24 cellular contexts compared by ENCODE assay signal in the genomic region with DNA sequence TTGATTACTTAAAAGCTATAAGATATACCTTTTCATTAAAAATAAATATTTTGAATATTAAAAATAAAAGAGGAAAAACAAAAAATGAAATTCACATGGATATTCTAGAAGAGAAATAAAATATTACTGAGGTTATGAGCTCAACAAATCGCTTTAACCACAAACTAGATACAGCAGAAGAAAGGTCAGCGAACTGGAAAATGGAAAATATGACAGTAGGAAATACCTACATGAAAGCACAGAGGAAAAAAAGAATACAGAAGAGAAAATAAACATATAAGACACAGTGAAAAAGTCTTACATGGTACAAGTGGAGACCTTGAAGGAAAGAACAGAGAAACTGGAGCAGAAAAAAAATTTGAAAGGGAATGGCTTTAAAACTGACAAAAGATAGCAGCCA. TPM values are rescaled to one million over a fixed set of nuclear protein-coding genes. Genes with fewer than 3 reads are reported as not detected.
DNase-seq lines count a peak whose midpoint lies in the region; ATAC-seq and TF ChIP-seq lines count a peak whose summit lies in the region.
"Had no signal": no experiment of that assay in that cellular context is flagged by ENCODE, and none has a peak within 500 bp of the region (broad histone marks: within the 10 kb centered on the region; RNA-seq: fewer than 3 reads in every experiment).

No MANE protein-coding gene starts in this region.

- no peaks in the 10 kb centered on the region for H3K27me3 Mint-ChIP-seq in activated CD8-positive, alpha-beta T cell treated with anti-CD3 and anti-CD28 coated beads for 36 hours
- H3K27me3 Mint-ChIP-seq in activated CD8-positive, alpha-beta T cell treated with anti-CD3 and anti-CD28 coated beads, Interleukin-2, amount 10 ng/mL, durations not matched to agents 7 days and 5 days (ENCODE audit: low read depth), result no peaks in the 10 kb centered on the region
- H3K27me3 Mint-ChIP-seq in activated B cell treated with CpG ODN at 0.5 μM for 24 hours, result no peaks in the 10 kb centered on the region
- H3K27me3 Mint-ChIP-seq: brain had no signal

- no peaks in the 10 kb centered on the region for H3K9me3 Mint-ChIP-seq in activated CD8-positive, alpha-beta T cell treated with anti-CD3 and anti-CD28 coated beads for 36 hours
- no peaks in the 10 kb centered on the region for H3K9me3 Mint-ChIP-seq in activated CD8-positive, alpha-beta T cell treated with anti-CD3 and anti-CD28 coated beads, Interleukin-2, amount 10 ng/mL, durations not matched to agents 7 days and 5 days (ENCODE audit: insufficient read depth)
- no peaks in the 10 kb centered on the region for H3K9me3 Mint-ChIP-seq in activated B cell treated with CpG ODN at 0.5 μM for 24 hours
- H3K9me3 Mint-ChIP-seq: activated naive CD4-positive, alpha-beta T cell treated with anti-CD3 and anti-CD28 coated beads, Interleukin-2, amount 50 U/mL, for 72 hours; brain; natural killer cell had no signal

- intact Hi-C loops in activated CD8-positive, alpha-beta T cell treated with anti-CD3 and anti-CD28 coated beads for 36 hours (cut with micrococcal nuclease), result no loop called here
- intact Hi-C loops in activated B cell treated with CpG ODN at 0.5 μM for 24 hours (cut with micrococcal nuclease) (no loop called here), esophagus squamous epithelium (cut with DNase I) (no loop called here)

- no peak for DNase-seq in activated CD8-positive, alpha-beta T cell treated with anti-CD3 and anti-CD28 coated beads for 36 hours
- no peak for DNase-seq in activated CD8-positive, alpha-beta T cell treated with anti-CD3 and anti-CD28 coated beads, Interleukin-2, amount 10 ng/mL, durations not matched to agents 7 days and 5 days
- DNase-seq in activated B cell treated with CpG ODN at 0.5 μM for 24 hours (no peak), dermis microvascular lymphatic vessel endothelial cell (ENCODE audit: low read depth in 2 of 2) (peak; percentile 18 to 69), esophagus squamous epithelium (lab: John Stamatoyannopoulos, UW) (no peak), NCI-H1436 (lab: John Stamatoyannopoulos, UW) (no peak)
- DNase-seq in stimulated activated naive CD8-positive, alpha-beta T cell treated with anti-CD3 and anti-CD28 coated beads, Interleukin-15, Interleukin-2, amounts not matched to agents 100 U/mL and 50 U/mL, for 24 hours, result no peak
- DNase-seq: activated T-cell treated with anti-CD3 and anti-CD28 coated beads, Interleukin-2, amount 50 U/mL, for 1 hour; Calu3; effector CD8-positive, alpha-beta T cell; foreskin keratinocyte; GOT3; KG1; left lung; natural killer cell; NCI-H524 treated with DMSO at 0.1 percent for 48 hours; Peyer's patch; retina had no signal

- WGBS in esophagus squamous epithelium, 2 donors, result 89 to 93% methylated on average over 2 of the region's 2 CpGs

- no peak for TF ChIP-seq POLR2A in esophagus squamous epithelium (IDR thresholded peaks at IDR 0.05)

- ATAC-seq in activated CD8-positive, alpha-beta T cell treated with anti-CD3 and anti-CD28 coated beads for 36 hours, result peak; percentile 34
- no peak for ATAC-seq in activated CD8-positive, alpha-beta T cell treated with anti-CD3 and anti-CD28 coated beads, Interleukin-2, amount 10 ng/mL, durations not matched to agents 7 days and 5 days
- ATAC-seq in activated B cell treated with CpG ODN at 0.5 μM for 24 hours (ENCODE audit: low read depth) (peak; percentile 21), HG03442 (IDR thresholded peaks at IDR 0.05; ENCODE audit: unreplicated experiment) (no peak)
- ATAC-seq in stimulated activated naive CD8-positive, alpha-beta T cell treated with anti-CD3 and anti-CD28 coated beads, Interleukin-15, Interleukin-2, amounts not matched to agents 100 U/mL and 50 U/mL, for 24 hours, result peak; percentile 75
- ATAC-seq: activated naive CD4-positive, alpha-beta T cell treated with anti-CD3 and anti-CD28 coated beads, Interleukin-2, amount 50 U/mL, for 72 hours; foreskin keratinocyte; left lung; natural killer cell had no signal

- peaks cover 30% of the 10 kb centered on the region for H3K4me1 Mint-ChIP-seq in activated CD8-positive, alpha-beta T cell treated with anti-CD3 and anti-CD28 coated beads for 36 hours (ENCODE audit: low read depth)
- peaks cover 4% of the 10 kb centered on the region for H3K4me1 Mint-ChIP-seq in activated CD8-positive, alpha-beta T cell treated with anti-CD3 and anti-CD28 coated beads, Interleukin-2, amount 10 ng/mL, durations not matched to agents 7 days and 5 days (ENCODE audit: low read depth)
- H3K4me1 Mint-ChIP-seq in activated B cell treated with CpG ODN at 0.5 μM for 24 hours, result peaks cover 12% of the 10 kb centered on the region
- H3K4me1 Mint-ChIP-seq: brain had no signal

- H3K27ac ChIP-seq in esophagus squamous epithelium, result no peak overlapping the region
- H3K27ac ChIP-seq: C4-2B, foreskin keratinocyte, left lung, Peyer's patch, SJSA1, VCaP had no signal

- H3K27ac Mint-ChIP-seq in activated CD8-positive, alpha-beta T cell treated with anti-CD3 and anti-CD28 coated beads for 36 hours, result peak overlapping the region; percentile 85
- no peak overlapping the region for H3K27ac Mint-ChIP-seq in activated CD8-positive, alpha-beta T cell treated with anti-CD3 and anti-CD28 coated beads, Interleukin-2, amount 10 ng/mL, durations not matched to agents 7 days and 5 days
- H3K27ac Mint-ChIP-seq in activated B cell treated with CpG ODN at 0.5 μM for 24 hours, result peak overlapping the region; percentile 16
- H3K27ac Mint-ChIP-seq: activated naive CD4-positive, alpha-beta T cell treated with anti-CD3 and anti-CD28 coated beads, Interleukin-2, amount 50 U/mL, for 72 hours; brain had no signal

- POLR2A ChIA-PET in activated CD8-positive, alpha-beta T cell treated with anti-CD3 and anti-CD28 coated beads for 36 hours (lab: Charles Lee), result interaction anchor here (1.1 to 1.2 kb wide), 2 partner anchors 23 to 543 kb away, joined by 3 read pairs; no protein-coding TSS in a partner anchor
- POLR2A ChIA-PET in activated CD8-positive, alpha-beta T cell treated with anti-CD3 and anti-CD28 coated beads, Interleukin-2, amount 10 ng/mL, durations not matched to agents 7 days and 5 days (lab: Charles Lee), result no interaction called here
- POLR2A ChIA-PET in activated B cell treated with CpG ODN at 0.5 μM for 24 hours (lab: Charles Lee), result no interaction called here

- no peaks in the 10 kb centered on the region for H3K27me3 ChIP-seq in esophagus squamous epithelium
- H3K27me3 ChIP-seq: foreskin keratinocyte, left lung, Peyer's patch, SJSA1 had no signal

- no peaks in the 10 kb centered on the region for H3K4me1 ChIP-seq in esophagus squamous epithelium
- H3K4me1 ChIP-seq: foreskin keratinocyte, left lung, Peyer's patch, SJSA1 had no signal

- TF ChIP-seq CTCF in activated CD8-positive, alpha-beta T cell treated with anti-CD3 and anti-CD28 coated beads for 36 hours (IDR thresholded peaks at IDR 0.05), result no peak
- TF ChIP-seq CTCF in activated B cell treated with CpG ODN at 0.5 μM for 24 hours (IDR thresholded peaks at IDR 0.05) (no peak), esophagus squamous epithelium (IDR thresholded peaks at IDR 0.05) (no peak)

- H3K36me3 ChIP-seq in esophagus squamous epithelium, result peaks cover 0 to 18% (median 0%) of the 10 kb centered on the region in 3 donors
- H3K36me3 ChIP-seq: SJSA1 had no signal

- peak overlapping the region; percentile 0 for H3K4me3 Mint-ChIP-seq in activated CD8-positive, alpha-beta T cell treated with anti-CD3 and anti-CD28 coated beads for 36 hours
- no peak overlapping the region for H3K4me3 Mint-ChIP-seq in activated CD8-positive, alpha-beta T cell treated with anti-CD3 and anti-CD28 coated beads, Interleukin-2, amount 10 ng/mL, durations not matched to agents 7 days and 5 days
- no peak overlapping the region for H3K4me3 Mint-ChIP-seq in activated B cell treated with CpG ODN at 0.5 μM for 24 hours
- H3K4me3 Mint-ChIP-seq: brain, natural killer cell had no signal

- CTCF ChIA-PET in activated CD8-positive, alpha-beta T cell treated with anti-CD3 and anti-CD28 coated beads for 36 hours (lab: Charles Lee), result interaction anchor here (1.5 kb wide), 1 partner anchor 31 kb away, joined by 4 read pairs; no protein-coding TSS in a partner anchor
- CTCF ChIA-PET in activated CD8-positive, alpha-beta T cell treated with anti-CD3 and anti-CD28 coated beads, Interleukin-2, amount 10 ng/mL, durations not matched to agents 7 days and 5 days (lab: Charles Lee), result interaction anchor here (1.0 to 1.3 kb wide), 2 partner anchors 30 to 31 kb away, joined by 3 read pairs; no protein-coding TSS in a partner anchor
- CTCF ChIA-PET in activated B cell treated with CpG ODN at 0.5 μM for 24 hours (lab: Charles Lee), result interaction anchor here (0.6 to 1.3 kb wide), 2 partner anchors 637 to 649 kb away, joined by 3 read pairs; no protein-coding TSS in a partner anchor

- peaks cover 18% of the 10 kb centered on the region for H3K36me3 Mint-ChIP-seq in activated CD8-positive, alpha-beta T cell treated with anti-CD3 and anti-CD28 coated beads for 36 hours (ENCODE audit: low read depth)
- peaks cover 13% of the 10 kb centered on the region for H3K36me3 Mint-ChIP-seq in activated CD8-positive, alpha-beta T cell treated with anti-CD3 and anti-CD28 coated beads, Interleukin-2, amount 10 ng/mL, durations not matched to agents 7 days and 5 days (ENCODE audit: low read depth)
- peaks cover 21% of the 10 kb centered on the region for H3K36me3 Mint-ChIP-seq in activated B cell treated with CpG ODN at 0.5 μM for 24 hours (ENCODE audit: low read depth)
- H3K36me3 Mint-ChIP-seq: activated naive CD4-positive, alpha-beta T cell treated with anti-CD3 and anti-CD28 coated beads, Interleukin-2, amount 50 U/mL, for 72 hours; natural killer cell had no signal

- H3K9me3 ChIP-seq in esophagus squamous epithelium, result no peaks in the 10 kb centered on the region
- H3K9me3 ChIP-seq: left lung, Peyer's patch, SJSA1 had no signal

- H3K4me3 ChIP-seq in esophagus squamous epithelium, result no peak overlapping the region
- H3K4me3 ChIP-seq: left lung, Peyer's patch, SJSA1 had no signal

RNA-seq across cellular contexts. Expression of a gene that starts 33.2 kb away (rescaled TPM):
- total RNA-seq in activated CD8-positive, alpha-beta T cell treated with anti-CD3 and anti-CD28 coated beads for 36 hours, result 10 to 100 TPM; 31.4 to 32.7 TPM
- 10 to 100 TPM; 29.0 to 32.2 TPM for total RNA-seq in activated CD8-positive, alpha-beta T cell treated with anti-CD3 and anti-CD28 coated beads, Interleukin-2, amount 10 ng/mL, durations not matched to agents 7 days and 5 days
- total RNA-seq in activated B cell treated with CpG ODN at 0.5 μM for 24 hours, result 28.9 and 38.8 TPM in 2 replicates
- 5.3 and 7.7 TPM in 2 replicates for total RNA-seq in dermis microvascular lymphatic vessel endothelial cell
- 10 to 100 TPM; 18.3 to 30.1 (median 25.3) TPM for total RNA-seq in esophagus squamous epithelium

RNA-seq across cellular contexts. Expression of a gene that starts 59.6 kb away (rescaled TPM):
- total RNA-seq in activated CD8-positive, alpha-beta T cell treated with anti-CD3 and anti-CD28 coated beads for 36 hours, result 10 to 100 TPM; 21.8 to 21.9 TPM
- total RNA-seq in activated CD8-positive, alpha-beta T cell treated with anti-CD3 and anti-CD28 coated beads, Interleukin-2, amount 10 ng/mL, durations not matched to agents 7 days and 5 days, result 10 to 100 TPM; 28.7 to 31.8 TPM
- total RNA-seq in activated B cell treated with CpG ODN at 0.5 μM for 24 hours (23.8 and 25.0 TPM in 2 replicates), dermis microvascular lymphatic vessel endothelial cell (35.9 and 42.0 TPM in 2 replicates), esophagus squamous epithelium (10 to 100 TPM; 27.6 to 44.1 (median 41.8) TPM)

Comparison
In these comparisons a context has a peak if more than half of its experiments do, and no peak if none do; other contexts are left out.
1. ATAC-seq: peak in activated CD8-positive, alpha-beta T cell treated with anti-CD3 and anti-CD28 coated beads for 36 hours (single experiment), activated B cell treated with CpG ODN at 0.5 μM for 24 hours (single experiment) and stimulated activated naive CD8-positive, alpha-beta T cell treated with anti-CD3 and anti-CD28 coated beads, Interleukin-15, Interleukin-2, amounts not matched to agents 100 U/mL and 50 U/mL, for 24 hours (single experiment); none in activated CD8-positive, alpha-beta T cell treated with anti-CD3 and anti-CD28 coated beads, Interleukin-2, amount 10 ng/mL, durations not matched to agents 7 days and 5 days (single experiment) and HG03442 (single experiment).
2. DNase-seq: peak in dermis microvascular lymphatic vessel endothelial cell (2 of 2); none in activated CD8-positive, alpha-beta T cell treated with anti-CD3 and anti-CD28 coated beads for 36 hours (single experiment), activated CD8-positive, alpha-beta T cell treated with anti-CD3 and anti-CD28 coated beads, Interleukin-2, amount 10 ng/mL, durations not matched to agents 7 days and 5 days (single experiment), activated B cell treated with CpG ODN at 0.5 μM for 24 hours (single experiment), stimulated activated naive CD8-positive, alpha-beta T cell treated with anti-CD3 and anti-CD28 coated beads, Interleukin-15, Interleukin-2, amounts not matched to agents 100 U/mL and 50 U/mL, for 24 hours (single experiment), esophagus squamous epithelium (single experiment) and NCI-H1436 (single experiment).